ENCODE assay signal across 8 cellular contexts in genomic region chr1:203278087-203278884, GRCh38. TPM values are rescaled to one million over a fixed set of nuclear protein-coding genes. Genes with fewer than 3 reads are reported as not detected.
DNase-seq lines count a peak whose midpoint lies in the region; ATAC-seq, FAIRE-seq and TF ChIP-seq lines count a peak whose summit lies in the region.

No MANE protein-coding gene starts in this region.

- peak overlapping the region in 1 of 2 experiments; percentile 29; a peak in 2 of 4 replicates for H3K4me3 ChIP-seq in SK-N-SH (ENCODE audit: low read depth in 2 of 2, low read length in 1 of 2)
- peak overlapping the region in 1 of 4 experiments; percentile 30; a peak in 1 of 8 replicates for H3K4me3 ChIP-seq in H1 (ENCODE audit: extremely low read depth in 1 of 4, insufficient read depth in 2 of 4, low read depth in 3 of 4, low read length in 4 of 4)
- H3K4me3 ChIP-seq in tibial artery: peak overlapping the region; percentile 18 to 36

- H3K14ac ChIP-seq in H1 (ENCODE audit: insufficient read length): no peak overlapping the region

- peaks cover 0 to 31% of the 10 kb centered on the region in 2 experiments; a peak in 2 of 4 replicates for H3K4me1 ChIP-seq in SK-N-SH (ENCODE audit: control insufficient read depth in 1 of 2, insufficient read depth in 2 of 2, low read depth in 1 of 2, low read length in 1 of 2)
- peaks cover 3 to 16% (median 9%) of the 10 kb centered on the region in 4 experiments for H3K4me1 ChIP-seq in H1 (replicated peaks in 1 of 4; ENCODE audit: control insufficient read depth in 3 of 4, insufficient read depth in 4 of 4, low read length in 3 of 4)
- H3K4me1 ChIP-seq in tibial artery: peaks cover 0 to 56% (median 46%) of the 10 kb centered on the region in 4 donors

- no peak for FAIRE-seq in H1 (lab: Jason Lieb, UNC)

- no peak overlapping the region for H3K4ac ChIP-seq in H1 (replicated peaks; ENCODE audit: insufficient read length, low read depth, low read length)

- CTCF ChIA-PET in SK-N-SH (lab: Yijun Ruan, JAX) (interaction anchor here (0.6 to 31.2 kb wide), 10 partner anchors 9 to 243 kb away, joined by 3 to 817 read pairs (median 14); partner anchors contain the start of genes BTG2 and FMOD), H1 (lab: Charles Lee; ENCODE audit: partially characterized antibody) (interaction anchor here (0.6 to 39.0 kb wide), 12 partner anchors 10 to 241 kb away, joined by 3 to 785 read pairs (median 12); partner anchors contain the start of gene BTG2)

- H3K79me1 ChIP-seq in H1 (ENCODE audit: low read depth, low read length): no peaks in the 10 kb centered on the region

- TF ChIP-seq EP300 in SK-N-SH (IDR thresholded peaks at IDR 0.05; ENCODE audit: borderline replicate concordance in 1 of 2, low read depth in 1 of 2, low read length in 1 of 2) (peak in 1 of 2 experiments; percentile 23; a peak in 1 of 4 replicates), H1 (IDR thresholded peaks at IDR 0.05; ENCODE audit: borderline replicate concordance in 1 of 2, low read depth in 2 of 2, low read length in 2 of 2) (no peak)

- no peak overlapping the region for H2BK15ac ChIP-seq in H1 (ENCODE audit: low read length)

- H3K4me1 Mint-ChIP-seq in HFFc6 (ENCODE audit: low read depth): peaks cover 37% of the 10 kb centered on the region
- H3K4me1 Mint-ChIP-seq in mesothelial cell of epicardium: peaks cover 47% of the 10 kb centered on the region

- no peaks in the 10 kb centered on the region for H3K79me2 ChIP-seq in SK-N-SH (ENCODE audit: insufficient read depth)
- H3K79me2 ChIP-seq in H1 (ENCODE audit: control insufficient read depth in 1 of 2, insufficient read depth in 2 of 2, low read length in 2 of 2): no peaks in the 10 kb centered on the region

- H3K9ac ChIP-seq in SK-N-SH (no peak overlapping the region), H1 (replicated peaks in 1 of 4; ENCODE audit: extremely low read depth in 1 of 4, low read depth in 3 of 4, low read length in 3 of 4) (no peak overlapping the region)

- H2BK120ac ChIP-seq in H1 (replicated peaks; ENCODE audit: low read depth, low read length): no peak overlapping the region

- H3K9me2 ChIP-seq in SK-N-SH: no peaks in the 10 kb centered on the region

- TF ChIP-seq CTCF in AG09319 (IDR thresholded peaks at IDR 0.05; ENCODE audit: low read depth, low read length): no peak
- no peak for TF ChIP-seq CTCF in HFFc6 (IDR thresholded peaks at IDR 0.05)
- no peak for TF ChIP-seq CTCF in SK-N-SH (IDR thresholded peaks at IDR 0.05)
- no peak for TF ChIP-seq CTCF in H1 (IDR thresholded peaks at IDR 0.05; ENCODE audit: control extremely low read depth in 1 of 3, insufficient read depth in 1 of 3, low read depth in 1 of 3, low read length in 3 of 3)
- no peak for TF ChIP-seq CTCF in mesothelial cell of epicardium (IDR thresholded peaks at IDR 0.05; ENCODE audit: unreplicated experiment)
- TF ChIP-seq CTCF in tibial artery (IDR thresholded peaks at IDR 0.05): peak in 1 of 2 experiments; percentile 13

- no peaks in the 10 kb centered on the region for H3K36me3 ChIP-seq in SK-N-SH (replicated peaks in 1 of 2; ENCODE audit: control insufficient read depth in 1 of 2, insufficient read depth in 2 of 2, low read length in 1 of 2)
- no peaks in the 10 kb centered on the region for H3K36me3 ChIP-seq in H1 (ENCODE audit: control insufficient read depth in 2 of 4, insufficient read depth in 4 of 4, low read length in 3 of 4)
- H3K36me3 ChIP-seq in tibial artery: no peaks in the 10 kb centered on the region

- no peaks in the 10 kb centered on the region for H4K20me1 ChIP-seq in SK-N-SH (ENCODE audit: insufficient read depth)
- H4K20me1 ChIP-seq in H1 (replicated peaks in 1 of 2; ENCODE audit: control insufficient read depth in 1 of 2, insufficient read depth in 2 of 2, low read length in 2 of 2): no peaks in the 10 kb centered on the region

- POLR2A ChIA-PET in SK-N-SH (lab: Yijun Ruan, JAX): interaction anchor here (0.6 to 2.8 kb wide), 4 partner anchors 28 to 198 kb away, joined by 4 to 14 read pairs (median 5); no protein-coding TSS in a partner anchor
- POLR2A ChIA-PET in H1 (lab: Charles Lee; ENCODE audit: partially characterized antibody): interaction anchor here (0.7 to 1.8 kb wide), 2 partner anchors 10 to 46 kb away, joined by 3 to 4 read pairs; no protein-coding TSS in a partner anchor

- no peak overlapping the region for H3K56ac ChIP-seq in H1 (replicated peaks; ENCODE audit: insufficient read length, low read depth, low read length)

- no peaks in the 10 kb centered on the region for H3K27me3 ChIP-seq in SK-N-SH (ENCODE audit: insufficient read depth)
- peaks cover 0 to 23% (median 4%) of the 10 kb centered on the region in 4 experiments; a peak in 3 of 7 replicates for H3K27me3 ChIP-seq in H1 (replicated peaks in 1 of 4; ENCODE audit: control insufficient read depth in 3 of 4, extremely low read depth in 1 of 4, insufficient read depth in 3 of 4, low read length in 3 of 4)
- H3K27me3 ChIP-seq in tibial artery: no peaks in the 10 kb centered on the region

- H2AK5ac ChIP-seq in H1 (ENCODE audit: low read depth, low read length): no peak overlapping the region

- H2BK5ac ChIP-seq in H1 (ENCODE audit: low read depth, low read length): no peak overlapping the region

- no peak overlapping the region for H4K5ac ChIP-seq in H1 (ENCODE audit: insufficient read length, low read depth, low read length)

- H4K91ac ChIP-seq in H1 (replicated peaks; ENCODE audit: insufficient read length, low read length): no peak overlapping the region

- peak overlapping the region; percentile 66 for H3K4me2 ChIP-seq in SK-N-SH
- peak overlapping the region; percentile 48 to 61 for H3K4me2 ChIP-seq in H1 (ENCODE audit: insufficient read depth in 1 of 2, low read depth in 2 of 2, low read length in 2 of 2)

- 0 out of 2 replicates have a peak overlapping the region, but pooled peaks have one; percentile 62 for H2BK12ac ChIP-seq in H1 (ENCODE audit: low read depth, low read length)

- WGBS in SK-N-SH (ENCODE audit: low lambda C conversion rate): 33% methylated on average over 12 of the region's 13 CpGs
- WGBS in H1 (ENCODE audit: extremely low coverage in 1 of 2, insufficient coverage in 1 of 2, insufficient read length in 1 of 2, insufficient replicate concordance in 2 of 2, low coverage in 1 of 2, low lambda C conversion rate in 2 of 2, missing lambda C conversion rate in 1 of 2), 2 experiments: 43% methylated on average over 13 of the region's 13 CpGs; no CpG with 5 or more reads in 1 of the 2 experiments

- H2AFZ ChIP-seq in SK-N-SH (ENCODE audit: low read depth) (peak overlapping the region; percentile 56), H1 (ENCODE audit: low read length) (peak overlapping the region; percentile 89)

- no peak overlapping the region for H2BK20ac ChIP-seq in H1 (ENCODE audit: low read length)

- H3K23ac ChIP-seq in H1 (ENCODE audit: insufficient read length): no peak overlapping the region

- H3K27me3 Mint-ChIP-seq in HFFc6 (ENCODE audit: insufficient read depth): peaks cover 17% of the 10 kb centered on the region
- H3K27me3 Mint-ChIP-seq in mesothelial cell of epicardium (ENCODE audit: low read depth): no peaks in the 10 kb centered on the region

- no peak overlapping the region for H3K18ac ChIP-seq in H1 (ENCODE audit: extremely low read depth, low read length)

- H3K27ac ChIP-seq in SK-N-SH (ENCODE audit: low read depth in 2 of 2, low read length in 1 of 2) (peak overlapping the region; percentile 8 to 78; a peak in 3 of 4 replicates), H1 (ENCODE audit: low read depth, low read length) (no peak overlapping the region), tibial artery (peak overlapping the region; percentile 91 to 94)

- H3K23me2 ChIP-seq in H1 (ENCODE audit: low read depth, low read length): no peaks in the 10 kb centered on the region; the same call in 1 of the 2 replicates

- H4K8ac ChIP-seq in H1 (ENCODE audit: extremely low read depth, insufficient read depth, low read length): no peak overlapping the region; the same call in 1 of the 2 replicates

- H3K36me3 Mint-ChIP-seq in HFFc6 (ENCODE audit: low read depth) (no peaks in the 10 kb centered on the region), mesothelial cell of epicardium (no peaks in the 10 kb centered on the region)

- DNase-seq in AG09319 (ENCODE audit: extremely low read depth, low read depth) (peak; percentile 35), HFFc6 (peak; percentile 75), SK-N-SH (peak; percentile 79), H1 (ENCODE audit: low read depth in 1 of 2, low spot score in 2 of 2) (peak in 1 of 2 experiments; percentile 55), mesothelial cell of epicardium (ENCODE audit: low spot score in 2 of 2, unreplicated experiment in 2 of 2) (peak in 1 of 2 experiments; percentile 65), tibial artery (peak; percentile 97 to 98)

- H3K9me3 Mint-ChIP-seq in HFFc6 (no peaks in the 10 kb centered on the region), mesothelial cell of epicardium (no peaks in the 10 kb centered on the region)

- TF ChIP-seq POLR2A in H1 (IDR thresholded peaks at IDR 0.05; ENCODE audit: control extremely low read depth in 1 of 2, low read depth in 2 of 2, low read length in 2 of 2): no peak

- H3K27ac Mint-ChIP-seq in HFFc6: peak overlapping the region; percentile 82
- peak overlapping the region; percentile 92 for H3K27ac Mint-ChIP-seq in mesothelial cell of epicardium

- H3K9me3 ChIP-seq in SK-N-SH (no peaks in the 10 kb centered on the region), H1 (ENCODE audit: insufficient read depth in 2 of 2, low read depth in 1 of 2, low read length in 1 of 2) (no peaks in the 10 kb centered on the region), tibial artery (no peaks in the 10 kb centered on the region)

- ATAC-seq in GM21367 (IDR thresholded peaks at IDR 0.05; ENCODE audit: unreplicated experiment) (no peak), HG02970 (IDR thresholded peaks at IDR 0.05; ENCODE audit: low FRiP score, unreplicated experiment) (no peak)

- intact Hi-C loops in tibial artery (cut with DNase I; ENCODE audit: low total_unique reads): no loop called here

- no peaks in the 10 kb centered on the region for H3F3A ChIP-seq in SK-N-SH (replicated peaks; ENCODE audit: insufficient read depth)

- TF ChIP-seq RAD21 in SK-N-SH (IDR thresholded peaks at IDR 0.05; ENCODE audit: low read length) (no peak), H1 (IDR thresholded peaks at IDR 0.05 in 1 of 2, conservative IDR thresholded peaks at IDR 0.05 in 1 of 2; ENCODE audit: low read depth in 2 of 2, low read length in 2 of 2) (no peak)

- peak overlapping the region; percentile 80 for H3K4me3 Mint-ChIP-seq in HFFc6
- H3K4me3 Mint-ChIP-seq in mesothelial cell of epicardium: peak overlapping the region; percentile 22

RNA-seq across cellular contexts. Expression of gene BTG2, which starts 27.0 kb away (rescaled TPM):
- total RNA-seq in HFFc6 (2021; fragmentation: NEBNext Ultra II Directional; extraction: Animal tissue kit (Norgen Biotek cat#: 25700)): 10 to 100 TPM; 12.7 to 18.5 (median 13.7) TPM
- polyA plus RNA-seq in SK-N-SH (2012; rRNA removed) (26.2 and 33.5 TPM in 2 replicates), H1 (2011; rRNA removed) (11.0 and 15.1 TPM in 2 replicates)
- polyA plus RNA-seq in SK-N-SH (2012; cell fraction: cytosol; rRNA removed): 19.1 and 24.9 TPM in 2 replicates
- 13.7 and 24.3 TPM in 2 replicates for polyA plus RNA-seq in SK-N-SH (2012; cell fraction: nucleus; rRNA removed)
- total RNA-seq in H1 (2021; fragmentation: NEBNext Ultra II Directional; extraction: Animal tissue kit (Norgen Biotek cat#: 25700)): 4.1 and 4.8 TPM in 2 replicates
- 10.1 TPM for polyA plus RNA-seq in H1 (2011; cell fraction: cytosol; rRNA removed)
- 10.0 TPM for polyA plus RNA-seq in H1 (2011; cell fraction: nucleus; rRNA removed)
- polyA plus RNA-seq in H1 (2012, experiment 1 of 2): 5.6 to 6.3 TPM (median 5.9 TPM) in 4 replicates
- polyA plus RNA-seq in H1 (2012, experiment 2 of 2): 7.6 TPM
- polyA plus RNA-seq in H1 (2013, experiment 1 of 2): 2.1 TPM
- 2.6 TPM for polyA plus RNA-seq in H1 (2013, experiment 2 of 2)
- 7.2 and 7.6 TPM in 2 replicates for polyA minus RNA-seq in H1 (2011; rRNA and poly(A)+ RNA removed)
- polyA minus RNA-seq in H1 (2011; cell fraction: cytosol; rRNA and poly(A)+ RNA removed): 9.8 TPM
- polyA minus RNA-seq in H1 (2011; cell fraction: nucleus; rRNA and poly(A)+ RNA removed): 19.8 TPM
- 186 to 192 TPM (median 191 TPM) in 3 replicates for total RNA-seq in mesothelial cell of epicardium

RNA-seq across cellular contexts. Expression of gene CHIT1, which starts 48.8 kb away (rescaled TPM):
- not detected for total RNA-seq in HFFc6 (2021; fragmentation: NEBNext Ultra II Directional; extraction: Animal tissue kit (Norgen Biotek cat#: 25700))
- polyA plus RNA-seq in SK-N-SH (2012; rRNA removed) (not detected in 2 replicates), H1 (2011; rRNA removed) (not detected in 2 replicates)
- not detected in 2 replicates for polyA plus RNA-seq in SK-N-SH (2012; cell fraction: cytosol; rRNA removed)
- 0.01 TPM in 2 replicates for polyA plus RNA-seq in SK-N-SH (2012; cell fraction: nucleus; rRNA removed)
- total RNA-seq in H1 (2021; fragmentation: NEBNext Ultra II Directional; extraction: Animal tissue kit (Norgen Biotek cat#: 25700)): not detected in 2 replicates
- polyA plus RNA-seq in H1 (2011; cell fraction: cytosol; rRNA removed): 0.04 TPM
- 0.13 TPM for polyA plus RNA-seq in H1 (2011; cell fraction: nucleus; rRNA removed)
- polyA plus RNA-seq in H1 (2012, experiment 1 of 2): 0.06 TPM in 1 of 4 replicates, not detected in the others
- polyA plus RNA-seq in H1 (2012, experiment 2 of 2): not detected
- not detected for polyA plus RNA-seq in H1 (2013, experiment 1 of 2)
- not detected for polyA plus RNA-seq in H1 (2013, experiment 2 of 2)
- 0.03 and 0.05 TPM in 2 replicates for polyA minus RNA-seq in H1 (2011; rRNA and poly(A)+ RNA removed)
- polyA minus RNA-seq in H1 (2011; cell fraction: cytosol; rRNA and poly(A)+ RNA removed): not detected
- polyA minus RNA-seq in H1 (2011; cell fraction: nucleus; rRNA and poly(A)+ RNA removed): 0.50 TPM
- 0.13 to 0.18 TPM in 2 of 3 replicates, not detected in the other for total RNA-seq in mesothelial cell of epicardium
